Comparison of ENCODE assay signal across 8 cellular contexts in genomic region chr7:95794917-95795515, GRCh38. TPM values are rescaled to one million over a fixed set of nuclear protein-coding genes. Genes with fewer than 3 reads are reported as not detected.
DNase-seq lines count a peak whose midpoint lies in the region; ATAC-seq and TF ChIP-seq lines count a peak whose summit lies in the region.

No MANE protein-coding gene starts in this region.

- no peak overlapping the region for H3K9ac ChIP-seq in fibroblast of lung (ENCODE audit: insufficient read depth, low read length)

- H3K9me3 ChIP-seq in fibroblast of lung (ENCODE audit: control insufficient read depth, insufficient read depth, low read depth, low read length), result no peaks in the 10 kb centered on the region

- H3K27me3 Mint-ChIP-seq in CD14-positive monocyte (ENCODE audit: low read depth in 3 of 3), result peaks cover 0 to 4% (median 0%) of the 10 kb centered on the region in 3 donors

- no peaks in the 10 kb centered on the region for H3K36me3 ChIP-seq in fibroblast of lung (ENCODE audit: control insufficient read depth, insufficient read depth, low read length)

- no peaks in the 10 kb centered on the region for H3K9me3 Mint-ChIP-seq in CD14-positive monocyte

- H3K79me2 ChIP-seq in fibroblast of lung (ENCODE audit: control insufficient read depth, insufficient read depth, low read length), result no peaks in the 10 kb centered on the region

- no peaks in the 10 kb centered on the region for H3K27me3 ChIP-seq in fibroblast of lung (ENCODE audit: control insufficient read depth, insufficient read depth, low read length)

- H3K4me2 ChIP-seq in fibroblast of lung (ENCODE audit: extremely low read depth, insufficient read depth, low read length), result no peak overlapping the region

- DNase-seq in CD14-positive monocyte (ENCODE audit: low spot score) (no peak), NCI-H69 (lab: John Stamatoyannopoulos, UW) (peak; percentile 56), fibroblast of lung (ENCODE audit: low read depth in 2 of 2) (peak; percentile 14 to 26), globus pallidus (ENCODE audit: low spot score) (no peak), NCI-H774 (lab: John Stamatoyannopoulos, UW) (no peak)

- no peak overlapping the region for H3K4me3 Mint-ChIP-seq in CD14-positive monocyte

- no peaks in the 10 kb centered on the region for H4K20me1 ChIP-seq in fibroblast of lung (ENCODE audit: control insufficient read depth, extremely low read depth, insufficient read depth, low read length)

- no peak overlapping the region for H3K4me3 ChIP-seq in fibroblast of lung (replicated peaks in 1 of 4; ENCODE audit: control extremely low read depth in 1 of 4, insufficient read depth in 1 of 4, low read depth in 3 of 4, low read length in 4 of 4)

- no peaks in the 10 kb centered on the region for H3K36me3 Mint-ChIP-seq in CD14-positive monocyte

- no peaks in the 10 kb centered on the region for H3K4me1 Mint-ChIP-seq in CD14-positive monocyte

- intact Hi-C loops in CD14-positive monocyte (cut with micrococcal nuclease), result no loop called here

- no peak overlapping the region for H3K27ac ChIP-seq in fibroblast of lung (ENCODE audit: insufficient read depth, low read length)

- H2AFZ ChIP-seq in fibroblast of lung (ENCODE audit: low read length), result no peak overlapping the region

- peak; percentile 62 for TF ChIP-seq CTCF in CD14-positive monocyte (IDR thresholded peaks at IDR 0.05)
- TF ChIP-seq CTCF in fibroblast of lung (conservative IDR thresholded peaks at IDR 0.05 in 1 of 2, IDR thresholded peaks at IDR 0.05 in 1 of 2; ENCODE audit: low read depth in 1 of 2, low read length in 2 of 2), result peak; percentile 37 to 51

- no peaks in the 10 kb centered on the region for H3K4me1 ChIP-seq in fibroblast of lung (ENCODE audit: control insufficient read depth, extremely low read depth, insufficient read depth, low read length)

- ATAC-seq in GM21529 (IDR thresholded peaks at IDR 0.05; ENCODE audit: unreplicated experiment) (peak; percentile 52), GM19463 (IDR thresholded peaks at IDR 0.05; ENCODE audit: unreplicated experiment) (no peak), HG03175 (IDR thresholded peaks at IDR 0.05; ENCODE audit: unreplicated experiment) (no peak)

- H3K27ac Mint-ChIP-seq in CD14-positive monocyte, result no peak overlapping the region

RNA-seq across cellular contexts. Expression of gene DYNC1I1, which starts 22.7 kb away (rescaled TPM):
- polyA plus RNA-seq in CD14-positive monocyte, result not detected
- under 0.01 and 0.17 TPM in 2 replicates for total RNA-seq in fibroblast of lung
- 0.30 and 0.44 TPM in 2 replicates for polyA plus RNA-seq in fibroblast of lung
- polyA plus RNA-seq in fibroblast of lung (2012), result 0.25 and 0.36 TPM in 2 replicates
- polyA minus RNA-seq in fibroblast of lung (ENCODE audit: low replicate concordance), result 3.8 TPM in 1 of 2 replicates, not detected in the other

Comparison
In these comparisons a context has a peak if more than half of its experiments do, and no peak if none do; other contexts are left out.
1. DNase-seq: peak in NCI-H69 (single experiment) and fibroblast of lung (2 of 2); none in CD14-positive monocyte (single experiment), globus pallidus (single experiment) and NCI-H774 (single experiment).